Comparison of ENCODE assay signal across 9 cellular contexts in the genomic region with DNA sequence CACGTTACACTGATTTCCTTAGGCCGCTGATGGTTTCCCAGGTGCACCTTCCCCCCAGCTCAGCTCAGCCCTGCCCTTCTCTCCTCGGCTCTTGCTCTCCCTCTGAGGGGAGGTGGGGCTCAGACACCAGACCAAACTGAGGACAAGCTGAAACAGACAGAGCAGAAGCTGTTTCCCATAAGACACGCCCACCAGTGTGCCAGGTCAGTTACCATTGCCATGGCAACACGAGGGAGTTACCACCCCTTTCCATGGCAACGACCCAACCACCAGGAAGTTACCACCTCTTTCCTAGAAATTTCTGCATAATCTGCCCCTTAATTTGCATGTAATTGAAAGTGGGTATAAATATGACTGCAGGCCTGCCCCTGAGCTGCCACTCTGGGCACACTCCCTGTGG.
DNase-seq lines count a peak whose midpoint lies in the region; TF ChIP-seq lines count a peak whose summit lies in the region.
"Had no signal": no experiment of that assay in that cellular context is flagged by ENCODE, and none has a peak within 500 bp of the region (broad histone marks: within the 10 kb centered on the region; RNA-seq: fewer than 3 reads in every experiment).

No MANE protein-coding gene starts in this region.

- H3K9ac ChIP-seq in MM.1S (ENCODE audit: low read length): no peak overlapping the region
- H3K9ac ChIP-seq in SK-N-MC (ENCODE audit: insufficient read length): no peak overlapping the region
- no peak overlapping the region for H3K9ac ChIP-seq in neural progenitor cell

- no peaks in the 10 kb centered on the region for H3F3A ChIP-seq in MM.1S (ENCODE audit: insufficient read depth, low read length)
- H3F3A ChIP-seq in neural progenitor cell (ENCODE audit: low read depth): no peaks in the 10 kb centered on the region

- no peaks in the 10 kb centered on the region for H3K4me1 ChIP-seq in MM.1S (ENCODE audit: low read length)
- H3K4me1 ChIP-seq in neural progenitor cell: no peaks in the 10 kb centered on the region

- no peak overlapping the region for H3K4me3 ChIP-seq in MM.1S (ENCODE audit: low read length)
- no peak overlapping the region for H3K4me3 ChIP-seq in SK-N-MC
- H3K4me3 ChIP-seq in neural progenitor cell: no peak overlapping the region
- no peak overlapping the region for H3K4me3 ChIP-seq in WERI-Rb-1 (ENCODE audit: low read depth, low read length)

- DNase-seq in NCI-H2227 (lab: John Stamatoyannopoulos, UW; ENCODE audit: unreplicated experiment) (peak; percentile 50), NCI-H2227 treated with DMSO at 0.1 percent for 48 hours (lab: John Stamatoyannopoulos, UW) (no peak), MM.1S (peak; percentile 35), SK-N-MC (ENCODE audit: low read depth, low spot score) (peak; percentile 50), neural progenitor cell (ENCODE audit: low spot score) (peak; percentile 67), GM20000 (ENCODE audit: low spot score) (no peak), WERI-Rb-1 (no peak), putamen (ENCODE audit: low spot score) (no peak)

- no peaks in the 10 kb centered on the region for H3K9me2 ChIP-seq in MM.1S (replicated peaks; ENCODE audit: insufficient read depth, low read length)

- H3K27me3 ChIP-seq in MM.1S (replicated peaks; ENCODE audit: insufficient read depth, low read length) (no peaks in the 10 kb centered on the region), neural progenitor cell (no peaks in the 10 kb centered on the region), WERI-Rb-1 (ENCODE audit: insufficient read depth, low read depth, severe bottlenecking) (no peaks in the 10 kb centered on the region)

- no peak overlapping the region for H3K4me3 Mint-ChIP-seq in neural progenitor cell
- H3K4me3 Mint-ChIP-seq: memory B cell had no signal

- no peaks in the 10 kb centered on the region for H3K36me3 Mint-ChIP-seq in neural progenitor cell
- H3K36me3 Mint-ChIP-seq: memory B cell had no signal

- H3K9me3 ChIP-seq in MM.1S (replicated peaks; ENCODE audit: insufficient read depth, low read length) (no peaks in the 10 kb centered on the region), SK-N-MC (ENCODE audit: low read depth, low read length) (no peaks in the 10 kb centered on the region), neural progenitor cell (ENCODE audit: low read depth) (no peaks in the 10 kb centered on the region), WERI-Rb-1 (ENCODE audit: severe bottlenecking) (peaks cover 2% of the 10 kb centered on the region)

- H3K4me1 Mint-ChIP-seq in neural progenitor cell: peaks cover 39% of the 10 kb centered on the region

- H4K20me1 ChIP-seq in MM.1S (ENCODE audit: insufficient read depth, low read length): no peaks in the 10 kb centered on the region
- H4K20me1 ChIP-seq in neural progenitor cell (ENCODE audit: low read depth): no peaks in the 10 kb centered on the region

- H2AFZ ChIP-seq in MM.1S (ENCODE audit: low read length) (no peak overlapping the region), neural progenitor cell (replicated peaks) (no peak overlapping the region)

- H3K79me2 ChIP-seq in MM.1S (ENCODE audit: low read length) (no peaks in the 10 kb centered on the region), neural progenitor cell (ENCODE audit: low read depth) (no peaks in the 10 kb centered on the region)

- H3K27me3 Mint-ChIP-seq in neural progenitor cell (ENCODE audit: insufficient read depth, low read depth): peaks cover 17% of the 10 kb centered on the region

- peaks cover 5% of the 10 kb centered on the region for H3K9me3 Mint-ChIP-seq in neural progenitor cell
- H3K9me3 Mint-ChIP-seq: memory B cell had no signal

- peak overlapping the region; percentile 74 for H3K27ac Mint-ChIP-seq in neural progenitor cell
- H3K27ac Mint-ChIP-seq: memory B cell had no signal

- TF ChIP-seq CTCF in MM.1S (IDR thresholded peaks at IDR 0.05; ENCODE audit: low read length) (no peak), neural progenitor cell (IDR thresholded peaks at IDR 0.05) (no peak), GM20000 (IDR thresholded peaks at IDR 0.05; ENCODE audit: extremely low read depth, missing control alignments) (no peak), WERI-Rb-1 (IDR thresholded peaks at IDR 0.05; ENCODE audit: low read depth, low read length) (no peak)

- no peaks in the 10 kb centered on the region for H3K36me3 ChIP-seq in MM.1S (replicated peaks; ENCODE audit: insufficient read depth, low read length)
- H3K36me3 ChIP-seq in SK-N-MC (ENCODE audit: insufficient read depth, low read length): no peaks in the 10 kb centered on the region
- no peaks in the 10 kb centered on the region for H3K36me3 ChIP-seq in neural progenitor cell
- no peaks in the 10 kb centered on the region for H3K36me3 ChIP-seq in WERI-Rb-1

- H3K4me2 ChIP-seq in MM.1S (ENCODE audit: low read depth, low read length): no peak overlapping the region
- no peak overlapping the region for H3K4me2 ChIP-seq in neural progenitor cell

- H3K27ac ChIP-seq in MM.1S (ENCODE audit: low read length) (no peak overlapping the region), SK-N-MC (no peak overlapping the region), neural progenitor cell (no peak overlapping the region), WERI-Rb-1 (no peak overlapping the region)

Comparison
In these comparisons a context has a peak if more than half of its experiments do, and no peak if none do; other contexts are left out.
1. DNase-seq: peak in NCI-H2227 (single experiment), MM.1S (single experiment), SK-N-MC (single experiment) and neural progenitor cell (single experiment); none in NCI-H2227 treated with DMSO at 0.1 percent for 48 hours (single experiment), GM20000 (single experiment), WERI-Rb-1 (single experiment) and putamen (single experiment).